16 cellular contexts compared by ENCODE assay signal in the genomic region with DNA sequence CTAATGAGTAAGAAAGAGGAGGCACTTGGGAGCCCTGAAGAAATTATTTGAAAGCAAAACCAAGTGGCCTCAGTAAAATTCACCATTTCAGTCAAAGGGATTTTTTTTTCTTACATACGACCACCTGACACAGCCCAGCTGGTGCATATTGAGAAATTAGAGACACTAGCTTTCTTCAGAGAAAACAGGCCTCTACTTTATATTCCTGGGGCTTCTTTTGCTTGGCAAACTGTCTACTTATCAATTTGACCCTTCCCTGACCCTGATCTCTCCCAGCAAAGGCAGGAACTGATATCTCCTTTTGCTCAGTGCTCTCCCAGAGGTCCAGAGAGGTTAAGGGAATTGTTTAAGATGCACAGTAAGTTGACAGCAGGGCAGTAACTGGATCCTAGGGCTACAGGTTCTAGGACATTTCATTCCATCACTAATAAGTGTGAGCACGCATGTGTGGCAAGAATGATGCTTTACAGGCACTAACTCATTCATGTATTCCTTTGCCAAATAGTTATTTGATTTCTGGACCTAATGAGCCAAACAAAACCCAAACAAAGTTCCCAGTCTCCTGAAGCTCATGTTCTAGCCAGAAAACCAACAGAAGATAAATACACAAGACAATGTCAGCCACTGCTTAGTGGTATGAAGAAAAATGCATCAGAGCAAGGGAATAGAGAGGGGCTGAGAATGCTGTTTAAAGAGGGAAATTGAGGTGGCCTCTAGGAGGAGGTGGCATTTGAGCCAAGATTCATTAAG.
DNase-seq lines count a peak whose midpoint lies in the region; TF ChIP-seq lines count a peak whose summit lies in the region.
"Had no signal": no experiment of that assay in that cellular context is flagged by ENCODE, and none has a peak within 500 bp of the region (broad histone marks: within the 10 kb centered on the region; RNA-seq: fewer than 3 reads in every experiment).

No MANE protein-coding gene starts in this region.

- H3K4me2 ChIP-seq in neuronal stem cell (ENCODE audit: insufficient read depth, low read length, poor library complexity, severe bottlenecking) = no peak overlapping the region
- H3K4me2 ChIP-seq: A549 had no signal

- no peak overlapping the region for H3K9ac ChIP-seq in neuronal stem cell (ENCODE audit: low read depth, low read length, poor library complexity)
- H3K9ac ChIP-seq: GM23248 had no signal

- no peak overlapping the region for H4K8ac ChIP-seq in neuronal stem cell (ENCODE audit: low read depth, low read length)

- H3K14ac ChIP-seq in neuronal stem cell (ENCODE audit: low read length) = no peak overlapping the region

- no peak overlapping the region for H2BK12ac ChIP-seq in neuronal stem cell (ENCODE audit: low read length)

- no peak overlapping the region for H2BK15ac ChIP-seq in neuronal stem cell (ENCODE audit: low read length)

- H3K4ac ChIP-seq in neuronal stem cell (ENCODE audit: low read length) = no peak overlapping the region

- no peaks in the 10 kb centered on the region for H3K79me1 ChIP-seq in neuronal stem cell (ENCODE audit: low read depth, low read length)

- no peak overlapping the region for H3K23ac ChIP-seq in neuronal stem cell (ENCODE audit: low read depth, low read length, poor library complexity)

- no peak overlapping the region for H2BK5ac ChIP-seq in neuronal stem cell (ENCODE audit: low read length)

- WGBS in neuronal stem cell (ENCODE audit: extremely low coverage in 2 of 2, insufficient read length in 2 of 2, insufficient replicate concordance in 1 of 2), 2 donors = no CpG with 5 or more reads among the region's 2 CpGs

- H3K9me3 ChIP-seq in neuronal stem cell (replicated peaks in 1 of 2; ENCODE audit: control insufficient read depth in 2 of 2, insufficient read depth in 1 of 2, low read depth in 1 of 2, low read length in 2 of 2) = no peaks in the 10 kb centered on the region
- H3K9me3 ChIP-seq: A549, BE2C had no signal

- peaks cover 0 to 39% (median 0%) of the 10 kb centered on the region in 3 experiments for H3K27me3 ChIP-seq in neuronal stem cell (ENCODE audit: control insufficient read depth in 3 of 3, insufficient read depth in 3 of 3, low read depth in 1 of 3, low read length in 3 of 3)
- H3K27me3 ChIP-seq: BE2C had no signal

- no peak overlapping the region for H4K91ac ChIP-seq in neuronal stem cell (ENCODE audit: low read depth, low read length, poor library complexity)

- no peak overlapping the region for H3K18ac ChIP-seq in neuronal stem cell (ENCODE audit: low read length)

- no peak overlapping the region for H3K4me3 ChIP-seq in fibroblast of villous mesenchyme (ENCODE audit: low read depth, low read length)
- no peak overlapping the region for H3K4me3 ChIP-seq in neuronal stem cell (ENCODE audit: low read length in 2 of 2)
- H3K4me3 ChIP-seq: A549, GM23248 had no signal

- TF ChIP-seq CTCF in VCaP (conservative IDR thresholded peaks at IDR 0.05) (no peak), fibroblast of villous mesenchyme (IDR thresholded peaks at IDR 0.05; ENCODE audit: insufficient read depth, low read depth, low read length) (no peak), GM13976 (IDR thresholded peaks at IDR 0.05; ENCODE audit: borderline replicate concordance, control extremely low read depth, extremely low read depth, insufficient read depth, missing control alignments) (no peak)

- no peak overlapping the region for H2AK5ac ChIP-seq in neuronal stem cell (ENCODE audit: low read depth, low read length)

- in situ Hi-C loops in GM13976 (cut with MboI; ENCODE audit: low sequenced_read_pairs, unreplicated experiment) = no loop called here

- H3K27ac ChIP-seq in VCaP (peak overlapping the region; percentile 51), neuronal stem cell (replicated peaks; ENCODE audit: low read length) (peak overlapping the region; percentile 4)
- H3K27ac ChIP-seq: A549, C4-2B, GM23248 had no signal

- H3K4me1 ChIP-seq in neuronal stem cell (ENCODE audit: control insufficient read depth in 2 of 2, insufficient read depth in 1 of 2, low read depth in 1 of 2, low read length in 2 of 2) = peaks cover 2 to 25% of the 10 kb centered on the region in 2 donors
- H3K4me1 ChIP-seq: A549, BE2C had no signal

- no peak overlapping the region for H2BK120ac ChIP-seq in neuronal stem cell (ENCODE audit: low read depth, low read length)

- peak; percentile 72 for DNase-seq in astrocyte of the hippocampus (ENCODE audit: low read depth, low spot score)
- peak; percentile 61 for DNase-seq in fibroblast of villous mesenchyme (ENCODE audit: low read depth)
- DNase-seq in neuronal stem cell (ENCODE audit: low spot score) = no peak
- DNase-seq in GM03348 (ENCODE audit: low spot score) = no peak
- DNase-seq in GM13976 (ENCODE audit: low spot score) = no peak
- DNase-seq in OCI-M1 (lab: John Stamatoyannopoulos, UW) = no peak
- DNase-seq: BE2C; CD4-positive, alpha-beta memory T cell; COR-L47; DMS153; DMS79 treated with DMSO at 0.1 percent for 48 hours; EL; GM23248 had no signal

- H2AFZ ChIP-seq in neuronal stem cell (ENCODE audit: low read length) = no peak overlapping the region
- H2AFZ ChIP-seq: GM23248 had no signal

- H3K36me3 ChIP-seq in neuronal stem cell (replicated peaks in 1 of 2; ENCODE audit: control insufficient read depth in 2 of 2, insufficient read depth in 2 of 2, low read length in 2 of 2) = no peaks in the 10 kb centered on the region
- H3K36me3 ChIP-seq: BE2C had no signal

Comparison
In these comparisons a context has a peak if more than half of its experiments do, and no peak if none do; other contexts are left out.
1. DNase-seq: peak in astrocyte of the hippocampus (single experiment) and fibroblast of villous mesenchyme (single experiment); none in neuronal stem cell (single experiment), GM03348 (single experiment), GM13976 (single experiment) and OCI-M1 (single experiment).